13 cellular contexts compared by ENCODE assay signal in the genomic region with DNA sequence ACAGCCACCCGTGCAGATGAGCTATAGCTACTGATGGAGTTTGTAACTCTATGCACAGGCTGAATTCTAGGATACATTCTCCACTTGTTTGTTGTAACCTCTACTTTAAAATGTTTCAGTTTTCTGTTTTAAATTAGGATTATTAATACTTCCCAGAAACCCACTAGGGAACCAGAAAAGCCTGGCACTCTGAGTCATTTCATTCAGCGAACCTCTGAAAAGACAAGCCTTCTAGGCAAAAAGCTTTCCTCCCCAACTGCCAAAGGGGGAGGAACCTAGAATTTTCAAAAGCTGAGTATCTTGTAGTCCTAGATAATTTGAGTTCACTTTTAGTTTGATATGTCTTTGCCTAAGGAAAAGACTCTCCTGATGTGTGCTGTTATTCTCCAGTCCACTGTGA. TPM values are rescaled to one million over a fixed set of nuclear protein-coding genes. Genes with fewer than 3 reads are reported as not detected.
DNase-seq lines count a peak whose midpoint lies in the region; ATAC-seq, FAIRE-seq and TF ChIP-seq lines count a peak whose summit lies in the region.
"Had no signal": no experiment of that assay in that cellular context is flagged by ENCODE, and none has a peak within 500 bp of the region (broad histone marks: within the 10 kb centered on the region; RNA-seq: fewer than 3 reads in every experiment).

No MANE protein-coding gene starts in this region.

- ATAC-seq in activated naive CD4-positive, alpha-beta T cell treated with anti-CD3 and anti-CD28 coated beads, Interleukin-2, amount 50 U/mL, for 72 hours, result no peak
- ATAC-seq: activated CD8-positive, alpha-beta memory T cell treated with anti-CD3 and anti-CD28 coated beads, Interleukin-2, amount 10 ng/mL, durations not matched to agents 7 days and 5 days had no signal

- peak overlapping the region; percentile 62 for H3K9ac ChIP-seq in astrocyte (ENCODE audit: low read length)

- peak overlapping the region; percentile 20 for H3K4me3 Mint-ChIP-seq in astrocyte (ENCODE audit: unreplicated experiment)
- H3K4me3 Mint-ChIP-seq: activated CD8-positive, alpha-beta memory T cell treated with anti-CD3 and anti-CD28 coated beads, Interleukin-2, amount 10 ng/mL, durations not matched to agents 7 days and 5 days had no signal

- intact Hi-C loops in tibial artery (cut with DNase I; ENCODE audit: low total_unique reads), result no loop called here

- H3K36me3 ChIP-seq in astrocyte (ENCODE audit: insufficient read depth, low read length) (peaks cover 19% of the 10 kb centered on the region), tibial artery (peaks cover 3 to 34% (median 27%) of the 10 kb centered on the region in 3 donors)

- peaks cover 17% of the 10 kb centered on the region for H3K79me2 ChIP-seq in astrocyte (ENCODE audit: insufficient read depth, low read length)

- H3K27me3 ChIP-seq in astrocyte (ENCODE audit: insufficient read depth, low read length) (no peaks in the 10 kb centered on the region), tibial artery (no peaks in the 10 kb centered on the region)
- H3K27me3 ChIP-seq: neutrophil had no signal

- DNase-seq in activated naive CD4-positive, alpha-beta T cell treated with anti-CD3 and anti-CD28 coated beads, Interleukin-2, amount 50 U/mL, for 72 hours (ENCODE audit: low spot score in 2 of 2), result no peak
- no peak for DNase-seq in activated naive CD4-positive, alpha-beta T cell (lab: John Stamatoyannopoulos, UW)
- peak; percentile 57 for DNase-seq in astrocyte (ENCODE audit: low read depth)
- DNase-seq in iris pigment epithelial cell (ENCODE audit: low read depth), result peak; percentile 58
- DNase-seq in tibial artery, result no peak
- no peak for DNase-seq in CD1c-positive myeloid dendritic cell (ENCODE audit: extremely low spot score)
- DNase-seq in SHP77 (lab: John Stamatoyannopoulos, UW), result no peak
- no peak for DNase-seq in NCI-H510A treated with DMSO at 0.1 percent for 48 hours (lab: John Stamatoyannopoulos, UW)
- DNase-seq: activated CD8-positive, alpha-beta memory T cell treated with anti-CD3 and anti-CD28 coated beads, Interleukin-2, amount 10 ng/mL, durations not matched to agents 7 days and 5 days; AML-193; NCI-H2081 treated with DMSO at 0.1 percent for 48 hours; T-helper 2 cell had no signal

- no peak for FAIRE-seq in astrocyte (lab: Jason Lieb, UNC)

- no peaks in the 10 kb centered on the region for H3K27me3 Mint-ChIP-seq in astrocyte (ENCODE audit: low read depth, unreplicated experiment)
- H3K27me3 Mint-ChIP-seq: activated CD8-positive, alpha-beta memory T cell treated with anti-CD3 and anti-CD28 coated beads, Interleukin-2, amount 10 ng/mL, durations not matched to agents 7 days and 5 days had no signal

- H3K9me3 ChIP-seq in astrocyte (ENCODE audit: insufficient read depth, low read depth, low read length), result no peaks in the 10 kb centered on the region
- no peaks in the 10 kb centered on the region for H3K9me3 ChIP-seq in tibial artery
- H3K9me3 ChIP-seq: neutrophil had no signal

- no peaks in the 10 kb centered on the region for H3K9me3 Mint-ChIP-seq in activated naive CD4-positive, alpha-beta T cell treated with anti-CD3 and anti-CD28 coated beads, Interleukin-2, amount 50 U/mL, for 72 hours
- H3K9me3 Mint-ChIP-seq in astrocyte (ENCODE audit: unreplicated experiment), result peaks cover 3% of the 10 kb centered on the region

- peak overlapping the region; percentile 49 to 72 for H3K27ac Mint-ChIP-seq in activated naive CD4-positive, alpha-beta T cell treated with anti-CD3 and anti-CD28 coated beads, Interleukin-2, amount 50 U/mL, for 72 hours
- peak overlapping the region; percentile 77 for H3K27ac Mint-ChIP-seq in astrocyte (ENCODE audit: unreplicated experiment)
- H3K27ac Mint-ChIP-seq: activated CD8-positive, alpha-beta memory T cell treated with anti-CD3 and anti-CD28 coated beads, Interleukin-2, amount 10 ng/mL, durations not matched to agents 7 days and 5 days had no signal

- no peak for TF ChIP-seq CTCF in astrocyte (IDR thresholded peaks at IDR 0.05; ENCODE audit: insufficient read depth, low read depth, low read length)
- TF ChIP-seq CTCF in tibial artery (IDR thresholded peaks at IDR 0.05), result no peak

- H3K4me1 ChIP-seq in astrocyte (ENCODE audit: insufficient read depth, low read length), result peaks cover 17% of the 10 kb centered on the region
- peaks cover 0 to 31% (median 16%) of the 10 kb centered on the region in 4 donors for H3K4me1 ChIP-seq in tibial artery

- H3K36me3 Mint-ChIP-seq in activated naive CD4-positive, alpha-beta T cell treated with anti-CD3 and anti-CD28 coated beads, Interleukin-2, amount 50 U/mL, for 72 hours, result peaks cover 16 to 18% of the 10 kb centered on the region in 2 donors
- peaks cover 19% of the 10 kb centered on the region for H3K36me3 Mint-ChIP-seq in astrocyte (ENCODE audit: low read depth, unreplicated experiment)

- H3K27ac ChIP-seq in astrocyte (ENCODE audit: low read depth, low read length), result peak overlapping the region; percentile 89
- peak overlapping the region; percentile 22 to 54 for H3K27ac ChIP-seq in tibial artery
- H3K27ac ChIP-seq: neutrophil had no signal

- no peak overlapping the region for H3K4me3 ChIP-seq in astrocyte (ENCODE audit: insufficient read depth, low read depth, low read length)
- no peak overlapping the region for H3K4me3 ChIP-seq in tibial artery

- H4K20me1 ChIP-seq in astrocyte (ENCODE audit: insufficient read depth, low read length), result peaks cover 4% of the 10 kb centered on the region

- peak overlapping the region; percentile 73 for H3K4me2 ChIP-seq in astrocyte (ENCODE audit: low read length)

- H3K4me1 Mint-ChIP-seq in astrocyte (ENCODE audit: low read depth, unreplicated experiment), result peaks cover 35% of the 10 kb centered on the region

- no peak overlapping the region for H2AFZ ChIP-seq in astrocyte (ENCODE audit: low read depth, low read length)

RNA-seq across cellular contexts. Expression of gene GOSR1, which starts 43.2 kb away (rescaled TPM):
- total RNA-seq in activated naive CD4-positive, alpha-beta T cell treated with anti-CD3 and anti-CD28 coated beads, Interleukin-2, amount 50 U/mL, for 72 hours, result 10 to 100 TPM; 31.5 to 43.1 TPM
- total RNA-seq in astrocyte, result 48.0 and 49.3 TPM in 2 replicates

Comparison
In these comparisons a context has a peak if more than half of its experiments do, and no peak if none do; other contexts are left out.
1. DNase-seq: peak in astrocyte (single experiment) and iris pigment epithelial cell (single experiment); none in activated naive CD4-positive, alpha-beta T cell treated with anti-CD3 and anti-CD28 coated beads, Interleukin-2, amount 50 U/mL, for 72 hours (0 of 2), activated naive CD4-positive, alpha-beta T cell (0 of 4), tibial artery (0 of 2), CD1c-positive myeloid dendritic cell (single experiment), SHP77 (0 of 2) and NCI-H510A treated with DMSO at 0.1 percent for 48 hours (single experiment).